ENCODE assay signal across 9 cellular contexts in genomic region chr6:44297063-44298038, GRCh38. TPM values are rescaled to one million over a fixed set of nuclear protein-coding genes. Genes with fewer than 3 reads are reported as not detected.
A peak's percentile ranks its signal among the peaks of the same experiment; 100 is the strongest.
DNase-seq lines count a peak whose midpoint lies in the region; ATAC-seq and TF ChIP-seq lines count a peak whose summit lies in the region.
"Had no signal": no experiment of that assay in that cellular context is flagged by ENCODE, and none has a peak within 500 bp of the region (broad histone marks: within the 10 kb centered on the region; RNA-seq: fewer than 3 reads in every experiment).

No MANE protein-coding gene starts in this region.

- peak overlapping the region; percentile 33 to 48 for H3K4me3 ChIP-seq in foreskin fibroblast (ENCODE audit: low read depth in 1 of 2, low read length in 2 of 2)

- ATAC-seq in HG03439 (IDR thresholded peaks at IDR 0.05; ENCODE audit: unreplicated experiment): no peak

- peak overlapping the region; percentile 80 for H3K4me3 Mint-ChIP-seq in type B pancreatic cell

- H3K36me3 Mint-ChIP-seq in type B pancreatic cell: peaks cover 10% of the 10 kb centered on the region

- no peaks in the 10 kb centered on the region for H3K9me3 Mint-ChIP-seq in type B pancreatic cell

- no peaks in the 10 kb centered on the region for H3K4me1 Mint-ChIP-seq in type B pancreatic cell (ENCODE audit: unreplicated experiment)

- TF ChIP-seq CTCF in foreskin fibroblast (IDR thresholded peaks at IDR 0.05; ENCODE audit: low read depth, low read length): no peak
- TF ChIP-seq CTCF in type B pancreatic cell (conservative IDR thresholded peaks at IDR 0.05): no peak

- peaks cover 63% of the 10 kb centered on the region for H3K27me3 Mint-ChIP-seq in type B pancreatic cell

- no peak overlapping the region for H3K27ac Mint-ChIP-seq in type B pancreatic cell

- DNase-seq in EH (ENCODE audit: low read depth) (peak; percentile 22), NCI-H345 (lab: John Stamatoyannopoulos, UW) (peak; percentile 52), foreskin fibroblast (peak; percentile 20 to 73), nucleus accumbens (lab: John Stamatoyannopoulos, UW) (peak in 39 of 56 donors; percentile 4 to 74 (median 35)), type B pancreatic cell (ENCODE audit: extremely low spot score, unreplicated experiment) (no peak), 8988T (no peak)
- peak; percentile 11 for DNase-seq in activated T-helper 9 cell treated with anti-CD3 and anti-CD28 coated beads, Interleukin-2, amount 50 U/mL, for 16 hours (ENCODE audit: low read depth)

RNA-seq across cellular contexts. Expression of gene AARS2, which starts 15.8 kb away (rescaled TPM):
- total RNA-seq in type B pancreatic cell (ENCODE audit: low replicate concordance): 34.3 and 37.3 TPM in 2 replicates

RNA-seq across cellular contexts. Expression of gene TMEM151B, which starts 27.1 kb away (rescaled TPM):
- total RNA-seq in type B pancreatic cell (ENCODE audit: low replicate concordance): 0.52 and 3.2 TPM in 2 replicates
- total RNA-seq: HT1080 had no signal

RNA-seq across cellular contexts. Expression of gene NFKBIE, which starts 32.0 kb away (rescaled TPM):
- total RNA-seq in type B pancreatic cell (ENCODE audit: low replicate concordance): 9.2 and 10.7 TPM in 2 replicates

RNA-seq across cellular contexts. Expression of gene SLC35B2, which starts 40.0 kb away (rescaled TPM):
- total RNA-seq in type B pancreatic cell (ENCODE audit: low replicate concordance): 39.6 and 46.1 TPM in 2 replicates

RNA-seq across cellular contexts. Expression of gene SPATS1, which starts 45.1 kb away (rescaled TPM):
- total RNA-seq in type B pancreatic cell (ENCODE audit: low replicate concordance): not detected in 2 replicates
- total RNA-seq: HT1080 had no signal

Comparison
In these comparisons a context has a peak if more than half of its experiments do, and no peak if none do; other contexts are left out.
1. DNase-seq: peak in EH (single experiment), NCI-H345 (single experiment), activated T-helper 9 cell treated with anti-CD3 and anti-CD28 coated beads, Interleukin-2, amount 50 U/mL, for 16 hours (single experiment), foreskin fibroblast (2 of 2) and nucleus accumbens (39 of 56); none in type B pancreatic cell (single experiment) and 8988T (single experiment).